ENCODE assay signal across 17 cellular contexts in the genomic region with DNA sequence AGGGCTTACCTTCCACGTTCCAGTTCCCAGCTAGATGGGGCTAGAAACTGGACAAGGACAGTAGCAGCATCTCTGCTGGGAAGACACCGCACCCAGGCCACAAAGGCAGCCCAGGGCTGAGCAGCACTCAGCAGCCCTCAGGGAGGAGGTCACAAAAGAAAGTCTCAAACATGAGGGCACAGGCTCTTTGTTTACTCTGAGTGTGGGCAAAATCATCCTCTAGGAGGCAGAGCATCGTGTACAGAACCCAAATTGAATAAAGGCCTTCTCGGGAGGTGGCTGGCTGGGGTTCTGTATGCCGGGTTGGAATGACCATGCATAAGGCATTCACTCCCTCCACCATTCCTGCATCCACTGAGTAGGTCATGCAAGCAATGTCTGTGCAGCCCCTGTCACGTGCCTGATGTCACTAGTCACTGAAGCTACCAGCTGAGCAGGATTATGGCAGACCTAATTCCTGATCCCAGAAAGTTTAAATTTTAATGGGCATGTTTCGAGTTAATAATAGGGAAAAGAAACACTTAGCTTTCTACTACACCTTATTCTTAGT.
"Had no signal": no experiment of that assay in that cellular context is flagged by ENCODE, and none has a peak within 500 bp of the region (broad histone marks: within the 10 kb centered on the region; RNA-seq: fewer than 3 reads in every experiment).

No MANE protein-coding gene starts in this region.

- H3K9me3 Mint-ChIP-seq: activated CD4-positive, alpha-beta memory T cell treated with anti-CD3 and anti-CD28 coated beads for 36 hours; activated naive CD8-positive, alpha-beta T cell treated with anti-CD3 and anti-CD28 coated beads, Interleukin-2, amount 10 ng/mL, durations not matched to agents 7 days and 5 days; T-helper 2 cell treated with Interferon-gamma antibody and Interleukin-4, amounts not matched to agents 5 μg/mL and 100 μg/mL, for 36 hours had no signal

- H3K4me3 ChIP-seq: ascending aorta, colonic mucosa, heart right ventricle, ovary, thyroid gland, uterus had no signal

- H3K36me3 ChIP-seq: ascending aorta, colonic mucosa, heart right ventricle, ovary, thyroid gland, uterus had no signal

- DNase-seq: activated CD4-positive, alpha-beta memory T cell treated with anti-CD3 and anti-CD28 coated beads for 36 hours; activated naive CD8-positive, alpha-beta T cell treated with anti-CD3 and anti-CD28 coated beads, Interleukin-2, amount 10 ng/mL, durations not matched to agents 7 days and 5 days; activated T-cell treated with anti-CD3 and anti-CD28 coated beads, Interleukin-2, amount 50 U/mL, for 48 hours; colonic mucosa; effector CD4-positive, alpha-beta T cell; heart right ventricle; kidney; left ventricle myocardium superior; mesenchymal stem cell; ovary; stimulated activated CD4-positive, alpha-beta T cell treated with anti-CD3 and anti-CD28 coated beads, Interleukin-15, amount 100 ng/mL, for 24 hours; stimulated activated CD4-positive, alpha-beta T cell treated with anti-CD3 and anti-CD28 coated beads, Interleukin-4, amount 100 ng/mL, for 24 hours; stimulated activated naive CD8-positive, alpha-beta T cell treated with anti-CD3 and anti-CD28 coated beads, Interleukin-15, amount 100 ng/mL, for 72 hours; thyroid gland; uterus had no signal

- H3K4me3 Mint-ChIP-seq: activated CD4-positive, alpha-beta memory T cell treated with anti-CD3 and anti-CD28 coated beads for 36 hours; activated naive CD8-positive, alpha-beta T cell treated with anti-CD3 and anti-CD28 coated beads, Interleukin-2, amount 10 ng/mL, durations not matched to agents 7 days and 5 days; stimulated activated naive CD8-positive, alpha-beta T cell treated with anti-CD3 and anti-CD28 coated beads, Interleukin-15, amount 100 ng/mL, for 72 hours; T-helper 2 cell treated with Interferon-gamma antibody and Interleukin-4, amounts not matched to agents 5 μg/mL and 100 μg/mL, for 36 hours had no signal

- H3K36me3 Mint-ChIP-seq: activated CD4-positive, alpha-beta memory T cell treated with anti-CD3 and anti-CD28 coated beads for 36 hours; activated naive CD8-positive, alpha-beta T cell treated with anti-CD3 and anti-CD28 coated beads, Interleukin-2, amount 10 ng/mL, durations not matched to agents 7 days and 5 days had no signal

- ATAC-seq: heart right ventricle; left ventricle myocardium superior; stimulated activated naive CD8-positive, alpha-beta T cell treated with anti-CD3 and anti-CD28 coated beads, Interleukin-15, amount 100 ng/mL, for 72 hours had no signal

- H3K27ac Mint-ChIP-seq: activated CD4-positive, alpha-beta memory T cell treated with anti-CD3 and anti-CD28 coated beads for 36 hours; activated naive CD8-positive, alpha-beta T cell treated with anti-CD3 and anti-CD28 coated beads, Interleukin-2, amount 10 ng/mL, durations not matched to agents 7 days and 5 days; stimulated activated naive CD8-positive, alpha-beta T cell treated with anti-CD3 and anti-CD28 coated beads, Interleukin-15, amount 100 ng/mL, for 72 hours; T-helper 2 cell treated with Interferon-gamma antibody and Interleukin-4, amounts not matched to agents 5 μg/mL and 100 μg/mL, for 36 hours had no signal

- H3K27me3 Mint-ChIP-seq: activated CD4-positive, alpha-beta memory T cell treated with anti-CD3 and anti-CD28 coated beads for 36 hours; activated naive CD8-positive, alpha-beta T cell treated with anti-CD3 and anti-CD28 coated beads, Interleukin-2, amount 10 ng/mL, durations not matched to agents 7 days and 5 days had no signal

- H3K27ac ChIP-seq: ascending aorta, colonic mucosa, heart right ventricle, ovary, thyroid gland, uterus had no signal

- H3K9me3 ChIP-seq: ascending aorta, colonic mucosa, heart right ventricle, ovary, thyroid gland, uterus had no signal

- H3K4me1 ChIP-seq: ascending aorta, colonic mucosa, thyroid gland, uterus had no signal

- H3K27me3 ChIP-seq: ascending aorta, colonic mucosa, heart right ventricle, ovary, thyroid gland, uterus had no signal

- H3K4me1 Mint-ChIP-seq: activated naive CD8-positive, alpha-beta T cell treated with anti-CD3 and anti-CD28 coated beads, Interleukin-2, amount 10 ng/mL, durations not matched to agents 7 days and 5 days; stimulated activated naive CD8-positive, alpha-beta T cell treated with anti-CD3 and anti-CD28 coated beads, Interleukin-15, amount 100 ng/mL, for 72 hours had no signal
